In the genomic region with DNA sequence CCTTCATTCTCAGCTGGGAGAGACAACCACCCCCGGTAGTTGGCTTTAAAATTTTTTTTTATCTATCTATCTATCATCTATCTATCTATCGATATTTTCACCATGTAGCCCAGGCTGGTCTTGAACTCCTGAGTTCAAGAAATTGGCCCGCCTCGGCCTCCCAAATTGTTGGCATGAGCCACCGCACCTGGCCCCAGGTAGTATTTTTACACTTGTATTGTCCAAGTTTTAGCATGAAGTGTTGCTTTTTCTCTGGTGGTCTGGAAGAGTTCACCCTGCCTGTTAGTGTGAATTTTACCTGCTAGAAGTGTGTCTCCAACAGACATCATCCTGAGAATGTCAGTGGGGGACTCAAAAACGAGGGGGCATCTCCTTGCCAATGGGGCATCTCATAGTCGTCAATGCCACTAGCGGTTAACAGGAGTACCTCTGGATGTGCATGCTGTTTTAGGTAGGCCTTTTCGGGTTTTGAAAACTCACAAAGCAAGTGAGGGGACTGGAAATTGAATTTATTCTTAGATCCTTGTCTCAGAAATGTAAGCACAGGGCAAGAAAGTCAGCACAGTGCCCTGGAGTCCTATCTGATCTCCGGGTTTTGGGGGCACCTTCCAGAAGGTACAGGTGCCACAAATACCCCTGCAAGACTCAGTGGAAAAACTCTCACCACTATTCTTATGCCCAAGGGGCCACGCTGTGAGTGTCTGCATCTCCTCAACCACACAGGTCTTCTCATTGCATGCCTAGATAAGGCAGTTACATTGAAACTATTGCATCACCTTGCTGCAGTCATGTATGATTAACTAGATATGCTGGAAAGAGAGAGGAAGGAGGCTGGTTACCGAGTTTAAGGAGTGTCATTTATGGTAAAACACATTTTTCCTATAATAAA, we compare ENCODE assay signal across 8 cellular contexts.
A peak's percentile ranks its signal among the peaks of the same experiment; 100 is the strongest.
DNase-seq lines count a peak whose midpoint lies in the region; ATAC-seq lines count a peak whose summit lies in the region.

No MANE protein-coding gene starts in this region.

- no peaks in the 10 kb centered on the region for H3K27me3 Mint-ChIP-seq in T-helper 2 cell treated with Interferon-gamma antibody and Interleukin-4, amounts not matched to agents 5 μg/mL and 100 μg/mL, for 36 hours (ENCODE audit: low read depth)

- peaks cover 4% of the 10 kb centered on the region for H3K36me3 Mint-ChIP-seq in T-helper 2 cell treated with Interferon-gamma antibody and Interleukin-4, amounts not matched to agents 5 μg/mL and 100 μg/mL, for 36 hours (ENCODE audit: low read depth)

- peak overlapping the region; percentile 76 for H3K4me3 Mint-ChIP-seq in T-helper 2 cell treated with Interferon-gamma antibody and Interleukin-4, amounts not matched to agents 5 μg/mL and 100 μg/mL, for 36 hours

- peak overlapping the region; percentile 94 for H3K27ac Mint-ChIP-seq in T-helper 2 cell treated with Interferon-gamma antibody and Interleukin-4, amounts not matched to agents 5 μg/mL and 100 μg/mL, for 36 hours

- peaks cover 53% of the 10 kb centered on the region for H3K4me1 Mint-ChIP-seq in T-helper 2 cell treated with Interferon-gamma antibody and Interleukin-4, amounts not matched to agents 5 μg/mL and 100 μg/mL, for 36 hours (ENCODE audit: low read depth)

- peak; percentile 76 for ATAC-seq in HG03095 (IDR thresholded peaks at IDR 0.05; ENCODE audit: unreplicated experiment)

- peak; percentile 37 for DNase-seq in stimulated activated CD4-positive, alpha-beta T cell treated with anti-CD3 and anti-CD28 coated beads, Interleukin-12 subunit alpha, Interleukin-12 subunit beta, amount 100 ng/mL, for 4 hours
- DNase-seq in stimulated activated CD4-positive, alpha-beta T cell treated with anti-CD3 and anti-CD28 coated beads, Interleukin-2, amount 100 ng/mL, for 48 hours: no peak
- peak; percentile 73 for DNase-seq in T-helper 2 cell treated with Interferon-gamma antibody and Interleukin-4, amounts not matched to agents 5 μg/mL and 100 μg/mL, for 36 hours (ENCODE audit: low spot score)
- DNase-seq in kidney glomerular epithelial cell (lab: John Stamatoyannopoulos, UW) (peak; percentile 58), midbrain (lab: John Stamatoyannopoulos, UW) (no peak), HuH-7.5 (ENCODE audit: low spot score) (no peak), T-helper 9 cell (no peak)

- H3K9me3 Mint-ChIP-seq in T-helper 2 cell treated with Interferon-gamma antibody and Interleukin-4, amounts not matched to agents 5 μg/mL and 100 μg/mL, for 36 hours: no peaks in the 10 kb centered on the region

Comparison
In these comparisons a context has a peak if more than half of its experiments do, and no peak if none do; other contexts are left out.
1. DNase-seq: peak in stimulated activated CD4-positive, alpha-beta T cell treated with anti-CD3 and anti-CD28 coated beads, Interleukin-12 subunit alpha, Interleukin-12 subunit beta, amount 100 ng/mL, for 4 hours (single experiment), T-helper 2 cell treated with Interferon-gamma antibody and Interleukin-4, amounts not matched to agents 5 μg/mL and 100 μg/mL, for 36 hours (single experiment) and kidney glomerular epithelial cell (single experiment); none in stimulated activated CD4-positive, alpha-beta T cell treated with anti-CD3 and anti-CD28 coated beads, Interleukin-2, amount 100 ng/mL, for 48 hours (0 of 2), midbrain (single experiment), HuH-7.5 (single experiment) and T-helper 9 cell (single experiment).